ENCODE assay signal across 25 cellular contexts in genomic region chr5:50889790-50890189, GRCh38.
DNase-seq lines count a peak whose midpoint lies in the region; ATAC-seq and TF ChIP-seq lines count a peak whose summit lies in the region.
"Had no signal": no experiment of that assay in that cellular context is flagged by ENCODE, and none has a peak within 500 bp of the region (broad histone marks: within the 10 kb centered on the region; RNA-seq: fewer than 3 reads in every experiment).

No MANE protein-coding gene starts in this region.

- no peak for TF ChIP-seq EP300 in gastroesophageal sphincter (IDR thresholded peaks at IDR 0.05)

- no peak overlapping the region for H2AFZ ChIP-seq in mesenchymal stem cell (ENCODE audit: low read depth, low read length)

- H3K4me1 ChIP-seq in mesenchymal stem cell (ENCODE audit: control insufficient read depth, insufficient read depth, low read depth, low read length) (no peaks in the 10 kb centered on the region), gastroesophageal sphincter (no peaks in the 10 kb centered on the region)
- H3K4me1 ChIP-seq: BLaER1 treated with 17β-estradiol and CSF1 and Interleukin-3, amounts not matched to agents 10 nM and 100 nM; body of pancreas; gastrocnemius medialis; left ventricle myocardium inferior; Peyer's patch; transverse colon had no signal

- no peak overlapping the region for H2AK5ac ChIP-seq in mesenchymal stem cell (ENCODE audit: low read length, severe bottlenecking)

- H3K27me3 ChIP-seq in mesenchymal stem cell (ENCODE audit: control insufficient read depth in 1 of 2, insufficient read depth in 1 of 2, low read length in 2 of 2) = no peaks in the 10 kb centered on the region
- no peaks in the 10 kb centered on the region for H3K27me3 ChIP-seq in gastroesophageal sphincter
- H3K27me3 ChIP-seq: BLaER1 treated with 17β-estradiol and CSF1 and Interleukin-3, amounts not matched to agents 10 nM and 100 nM; body of pancreas; gastrocnemius medialis; Peyer's patch; transverse colon had no signal

- no peak overlapping the region for H3K4me2 ChIP-seq in mesenchymal stem cell (ENCODE audit: low read length, poor library complexity, severe bottlenecking)
- H3K4me2 ChIP-seq: BLaER1 treated with 17β-estradiol and CSF1 and Interleukin-3, amounts not matched to agents 10 nM and 100 nM had no signal

- H2BK5ac ChIP-seq in mesenchymal stem cell (ENCODE audit: low read depth, low read length, poor library complexity, severe bottlenecking) = no peak overlapping the region

- H4K8ac ChIP-seq in mesenchymal stem cell (ENCODE audit: low read length) = no peak overlapping the region

- H2BK12ac ChIP-seq in mesenchymal stem cell (ENCODE audit: low read length in 2 of 2) = no peak overlapping the region

- H4K91ac ChIP-seq in mesenchymal stem cell (ENCODE audit: low read length) = no peak overlapping the region

- no peak overlapping the region for H3K27ac ChIP-seq in mesenchymal stem cell (ENCODE audit: low read length, poor library complexity, severe bottlenecking)
- no peak overlapping the region for H3K27ac ChIP-seq in gastroesophageal sphincter
- H3K27ac ChIP-seq: BLaER1 treated with 17β-estradiol and CSF1 and Interleukin-3, amounts not matched to agents 10 nM and 100 nM; body of pancreas; gastrocnemius medialis; left ventricle myocardium inferior; Peyer's patch; transverse colon; WERI-Rb-1 had no signal

- H3K14ac ChIP-seq in mesenchymal stem cell (ENCODE audit: low read length in 2 of 2) = no peak overlapping the region

- ATAC-seq in GM18873 (IDR thresholded peaks at IDR 0.05; ENCODE audit: low FRiP score, unreplicated experiment) = no peak
- ATAC-seq in gastroesophageal sphincter = no peak
- ATAC-seq: activated CD8-positive, alpha-beta T cell treated with anti-CD3 and anti-CD28 coated beads for 36 hours; body of pancreas; gastrocnemius medialis; right cardiac atrium; stimulated activated naive CD8-positive, alpha-beta T cell treated with anti-CD3 and anti-CD28 coated beads, Interleukin-15, Interleukin-2, amounts not matched to agents 100 U/mL and 50 U/mL, for 24 hours had no signal

- H3K4ac ChIP-seq in mesenchymal stem cell (ENCODE audit: low read depth in 1 of 2, low read length in 2 of 2) = no peak overlapping the region

- no peak for TF ChIP-seq POLR2A in gastroesophageal sphincter (IDR thresholded peaks at IDR 0.05)

- H3K23ac ChIP-seq in mesenchymal stem cell (ENCODE audit: low read length in 2 of 2) = no peak overlapping the region

- H3K18ac ChIP-seq in mesenchymal stem cell (ENCODE audit: low read depth in 1 of 2, low read length in 2 of 2) = no peak overlapping the region

- H3K79me1 ChIP-seq in mesenchymal stem cell (replicated peaks; ENCODE audit: low read length, poor library complexity, severe bottlenecking) = no peaks in the 10 kb centered on the region

- H3K9ac ChIP-seq in mesenchymal stem cell (ENCODE audit: low read length) = no peak overlapping the region
- H3K9ac ChIP-seq: BLaER1 treated with 17β-estradiol and CSF1 and Interleukin-3, amounts not matched to agents 10 nM and 100 nM had no signal

- DNase-seq in NCI-H2029 (lab: John Stamatoyannopoulos, UW) (peak; percentile 14), NCI-H2029 treated with DMSO at 0.1 percent for 48 hours (lab: John Stamatoyannopoulos, UW) (no peak), NCI-H524 (lab: John Stamatoyannopoulos, UW) (peak; percentile 59 to 76), mesenchymal stem cell (peak; percentile 2)
- DNase-seq in activated naive CD4-positive, alpha-beta T cell treated with Interleukin-2 at 50 U/mL for 16 hours = no peak
- DNase-seq: activated CD8-positive, alpha-beta T cell treated with anti-CD3 and anti-CD28 coated beads for 36 hours; activated naive CD8-positive, alpha-beta T cell treated with anti-CD3 and anti-CD28 coated beads for 36 hours; activated T-cell treated with anti-CD3 and anti-CD28 coated beads, Interleukin-2, amount 50 U/mL, for 48 hours; body of pancreas; cortex of kidney; DND-41; gastrocnemius medialis; H9; left ventricle myocardium inferior; NCI-H526 treated with DMSO at 0.1 percent for 48 hours; occipital lobe; Peyer's patch; right cardiac atrium; stimulated activated naive CD8-positive, alpha-beta T cell treated with anti-CD3 and anti-CD28 coated beads, Interleukin-15, Interleukin-2, amounts not matched to agents 100 U/mL and 50 U/mL, for 24 hours; transverse colon; WERI-Rb-1 had no signal

- H2BK120ac ChIP-seq in mesenchymal stem cell (ENCODE audit: low read depth, low read length) = no peak overlapping the region

- no peaks in the 10 kb centered on the region for H3K36me3 ChIP-seq in mesenchymal stem cell (ENCODE audit: control insufficient read depth in 1 of 2, insufficient read depth in 2 of 2, low read depth in 1 of 2, low read length in 2 of 2)
- no peaks in the 10 kb centered on the region for H3K36me3 ChIP-seq in gastroesophageal sphincter
- H3K36me3 ChIP-seq: BLaER1 treated with 17β-estradiol and CSF1 and Interleukin-3, amounts not matched to agents 10 nM and 100 nM; gastrocnemius medialis; left ventricle myocardium inferior; Peyer's patch; transverse colon; WERI-Rb-1 had no signal

- TF ChIP-seq CTCF in LNCAP (IDR thresholded peaks at IDR 0.05) (peak; percentile 40; the same call in 1 of the 2 replicates), gastroesophageal sphincter (IDR thresholded peaks at IDR 0.05) (no peak)

- WGBS in mesenchymal stem cell = no CpG with 5 or more reads among the region's 2 CpGs
- 35 to 57% methylated on average over 2 of the region's 2 CpGs for WGBS in gastroesophageal sphincter (ENCODE audit: low coverage in 1 of 2), 2 donors

- H3K4me3 ChIP-seq in mesenchymal stem cell (ENCODE audit: insufficient read depth in 1 of 2, low read depth in 1 of 2, low read length in 2 of 2) (no peak overlapping the region), gastroesophageal sphincter (no peak overlapping the region)
- H3K4me3 ChIP-seq: BLaER1 treated with 17β-estradiol and CSF1 and Interleukin-3, amounts not matched to agents 10 nM and 100 nM; body of pancreas; gastrocnemius medialis; left ventricle myocardium inferior; Peyer's patch; transverse colon had no signal

- H2BK15ac ChIP-seq in mesenchymal stem cell (ENCODE audit: low read depth, poor library complexity, severe bottlenecking) = no peak overlapping the region

- H3K9me3 ChIP-seq in mesenchymal stem cell (ENCODE audit: control insufficient read depth, low read length) (no peaks in the 10 kb centered on the region), gastroesophageal sphincter (no peaks in the 10 kb centered on the region)
- H3K9me3 ChIP-seq: BLaER1 treated with 17β-estradiol and CSF1 and Interleukin-3, amounts not matched to agents 10 nM and 100 nM; body of pancreas; gastrocnemius medialis; left ventricle myocardium inferior; Peyer's patch; transverse colon had no signal

Comparison
In these comparisons a context has a peak if more than half of its experiments do, and no peak if none do; other contexts are left out.
1. DNase-seq: peak in NCI-H2029 (single experiment), NCI-H524 (2 of 2) and mesenchymal stem cell (single experiment); none in NCI-H2029 treated with DMSO at 0.1 percent for 48 hours (single experiment) and activated naive CD4-positive, alpha-beta T cell treated with Interleukin-2 at 50 U/mL for 16 hours (single experiment).